Comparison of ENCODE assay signal across 10 cellular contexts in the genomic region with DNA sequence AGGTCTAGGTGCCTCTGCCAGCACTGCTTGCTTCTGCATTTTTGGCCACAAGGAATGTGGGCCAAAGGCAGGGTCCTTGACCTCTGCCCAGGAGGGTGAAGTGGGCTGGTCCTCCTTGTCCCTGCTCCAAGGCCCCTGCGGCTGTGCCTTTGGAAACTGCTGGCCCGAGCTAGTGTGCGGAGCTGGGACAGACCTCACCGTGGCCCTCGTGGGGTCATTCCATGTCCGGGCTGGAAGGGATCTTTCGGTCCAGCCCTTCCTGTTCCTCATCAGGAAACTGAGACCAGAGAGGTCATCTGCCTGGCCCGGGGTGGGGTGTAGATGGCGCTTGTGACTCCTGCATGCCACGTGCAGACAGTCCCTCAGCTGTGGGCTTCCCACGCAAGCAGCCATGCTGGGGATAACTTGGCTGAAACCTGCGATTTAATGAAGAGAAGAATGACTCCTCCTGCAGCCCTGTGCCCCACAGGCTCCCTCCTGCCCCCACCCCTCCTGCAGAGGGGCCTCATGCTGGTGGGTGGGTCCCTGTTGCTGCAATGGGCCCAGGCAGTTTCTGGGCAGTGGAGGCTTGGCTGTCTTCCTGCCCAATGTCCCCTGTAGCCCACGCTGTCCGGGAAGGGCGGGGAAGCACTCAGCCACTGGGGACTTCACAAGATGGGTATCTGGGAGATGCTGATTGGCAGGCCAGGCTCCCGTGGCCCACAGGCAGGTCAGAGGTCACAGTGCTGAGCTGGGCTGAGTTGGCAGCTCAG.
DNase-seq lines count a peak whose midpoint lies in the region; ATAC-seq lines count a peak whose summit lies in the region.
"Had no signal": no experiment of that assay in that cellular context is flagged by ENCODE, and none has a peak within 500 bp of the region (broad histone marks: within the 10 kb centered on the region; RNA-seq: fewer than 3 reads in every experiment).

No MANE protein-coding gene starts in this region.

- H3K27me3 Mint-ChIP-seq in activated T-helper 17 cell treated with anti-CD3 and anti-CD28 coated beads, Interleukin-2, amount 50 U/mL, for 72 hours: no peaks in the 10 kb centered on the region

- H3K27ac ChIP-seq in right cardiac atrium (ENCODE audit: low read length): peak overlapping the region; percentile 75

- peak overlapping the region; percentile 66 for H3K27ac Mint-ChIP-seq in activated T-helper 17 cell treated with anti-CD3 and anti-CD28 coated beads, Interleukin-2, amount 50 U/mL, for 72 hours

- peak overlapping the region; percentile 61 for H3K4me2 ChIP-seq in skeletal muscle satellite cell (ENCODE audit: low read length)

- H3K9me3 Mint-ChIP-seq in activated T-helper 17 cell treated with anti-CD3 and anti-CD28 coated beads, Interleukin-2, amount 50 U/mL, for 72 hours: no peaks in the 10 kb centered on the region

- peaks cover 36% of the 10 kb centered on the region for H3K4me1 Mint-ChIP-seq in activated T-helper 17 cell treated with anti-CD3 and anti-CD28 coated beads, Interleukin-2, amount 50 U/mL, for 72 hours

- intact Hi-C loops in right cardiac atrium (cut with DNase I): no loop called here

- WGBS in right cardiac atrium: 28% methylated on average over 16 of the region's 16 CpGs

- peaks cover 7% of the 10 kb centered on the region for H3K36me3 Mint-ChIP-seq in activated T-helper 17 cell treated with anti-CD3 and anti-CD28 coated beads, Interleukin-2, amount 50 U/mL, for 72 hours (ENCODE audit: low read depth)

- DNase-seq in GOT3 (lab: John Stamatoyannopoulos, UW) (peak; percentile 43), right cardiac atrium (peak; percentile 82 to 86 (median 83)), AG08396 (ENCODE audit: low spot score) (no peak), middle frontal gyrus (ENCODE audit: extremely low spot score, low spot score) (no peak)
- DNase-seq in stimulated activated CD4-positive, alpha-beta T cell treated with anti-CD3 and anti-CD28 coated beads, Interleukin-12 subunit alpha, Interleukin-12 subunit beta, amount 100 ng/mL, for 4 hours: no peak
- DNase-seq: activated CD4-positive, alpha-beta T cell treated with anti-CD3 and anti-CD28 coated beads for 48 hours; NCI-H2081 treated with DMSO at 0.1 percent for 48 hours had no signal

- H3K4me1 ChIP-seq in right cardiac atrium (ENCODE audit: control insufficient read depth, insufficient read depth, low read length) (peaks cover 59% of the 10 kb centered on the region), skeletal muscle satellite cell (ENCODE audit: control insufficient read depth, insufficient read depth, low read length) (peaks cover 87% of the 10 kb centered on the region)

- H3K27me3 ChIP-seq in right cardiac atrium (ENCODE audit: control insufficient read depth, insufficient read depth) (no peaks in the 10 kb centered on the region), skeletal muscle satellite cell (ENCODE audit: control insufficient read depth, insufficient read depth, low read length) (no peaks in the 10 kb centered on the region)

- peak overlapping the region; percentile 49 for H3K9ac ChIP-seq in skeletal muscle satellite cell (ENCODE audit: low read depth, low read length)

- H3K4me3 ChIP-seq in right cardiac atrium (ENCODE audit: low read length): no peak overlapping the region
- no peak overlapping the region for H3K4me3 ChIP-seq in skeletal muscle satellite cell (ENCODE audit: low read length)

- H3K4me3 Mint-ChIP-seq in activated T-helper 17 cell treated with anti-CD3 and anti-CD28 coated beads, Interleukin-2, amount 50 U/mL, for 72 hours: peak overlapping the region; percentile 50

- H3K9me3 ChIP-seq in right cardiac atrium (ENCODE audit: control insufficient read depth, low read length): no peaks in the 10 kb centered on the region
- H3K9me3 ChIP-seq in skeletal muscle satellite cell (replicated peaks; ENCODE audit: low read length): no peaks in the 10 kb centered on the region

- H3K36me3 ChIP-seq in skeletal muscle satellite cell (ENCODE audit: insufficient read depth, low read length): peaks cover 13% of the 10 kb centered on the region

- ATAC-seq in activated T-helper 17 cell treated with anti-CD3 and anti-CD28 coated beads, Interleukin-2, amount 50 U/mL, for 72 hours (replicated peaks): no peak
- ATAC-seq in right cardiac atrium (peak; percentile 34 to 69), GM19463 (IDR thresholded peaks at IDR 0.05; ENCODE audit: unreplicated experiment) (no peak)

Comparison
In these comparisons a context has a peak if more than half of its experiments do, and no peak if none do; other contexts are left out.
1. DNase-seq: peak in GOT3 (single experiment) and right cardiac atrium (3 of 3); none in AG08396 (single experiment), middle frontal gyrus (single experiment) and stimulated activated CD4-positive, alpha-beta T cell treated with anti-CD3 and anti-CD28 coated beads, Interleukin-12 subunit alpha, Interleukin-12 subunit beta, amount 100 ng/mL, for 4 hours (single experiment).
2. ATAC-seq: peak in right cardiac atrium (2 of 2); none in activated T-helper 17 cell treated with anti-CD3 and anti-CD28 coated beads, Interleukin-2, amount 50 U/mL, for 72 hours (single experiment) and GM19463 (single experiment).